Comparison of ENCODE assay signal across 8 cellular contexts in the genomic region with DNA sequence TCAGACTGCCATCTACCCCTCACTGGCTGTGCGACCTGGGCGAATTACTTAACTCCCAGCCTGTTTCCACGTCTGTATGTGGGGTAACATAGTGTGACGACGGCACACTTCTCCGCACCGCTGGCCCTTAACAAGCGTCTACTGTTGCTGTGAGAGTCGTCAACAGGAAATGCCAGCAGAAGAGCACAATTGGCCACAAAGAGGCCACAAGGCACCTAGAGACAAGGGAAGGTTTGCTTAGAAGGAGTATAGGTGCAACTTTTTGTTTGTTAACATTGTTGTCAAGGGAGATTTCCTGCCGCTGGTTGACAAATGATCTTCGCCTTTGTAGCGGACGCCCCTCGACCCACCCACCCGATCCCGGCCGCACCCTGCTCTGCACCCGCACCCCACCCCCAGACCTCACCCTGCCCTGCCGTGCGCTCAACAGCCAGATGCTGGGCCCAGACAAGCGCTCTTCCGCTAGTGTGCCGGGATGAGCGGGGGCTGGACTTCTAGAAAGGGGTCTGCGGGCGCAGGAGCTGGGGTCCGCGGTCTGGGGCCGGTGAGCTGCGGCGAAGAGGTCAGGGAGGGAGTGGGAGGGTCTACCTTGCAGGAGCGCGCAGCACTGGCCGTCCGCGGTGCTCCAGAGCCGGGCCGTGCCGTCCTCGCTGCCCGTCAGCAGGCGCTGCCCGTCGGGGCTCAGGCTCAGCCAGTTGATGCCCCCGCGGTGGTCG. TPM values are rescaled to one million over a fixed set of nuclear protein-coding genes. Genes with fewer than 3 reads are reported as not detected.
DNase-seq lines count a peak whose midpoint lies in the region; ATAC-seq and TF ChIP-seq lines count a peak whose summit lies in the region.

No MANE protein-coding gene starts in this region.

- ATAC-seq in SK-N-SH treated with all-trans-retinoic acid at 6 μM for 48 hours (peak; percentile 19), naive B cell (ENCODE audit: low read depth in 2 of 2) (peak; percentile 79 to 80)

- peak overlapping the region; percentile 2 for H3K4me3 Mint-ChIP-seq in dendritic cell treated with granulocyte-macrophage colony-stimulating factor and Interleukin-4, amounts not matched to agents 40 ng/mL and 50 ng/mL, for 4 days
- H3K4me3 Mint-ChIP-seq in naive B cell, result peak overlapping the region; percentile 31 to 88 (median 67)

- intact Hi-C loops in dendritic cell treated with granulocyte-macrophage colony-stimulating factor and Interleukin-4, amounts not matched to agents 40 ng/mL and 50 ng/mL, for 4 days (cut with micrococcal nuclease), result no loop called here

- no peak overlapping the region for H3K27ac Mint-ChIP-seq in dendritic cell treated with granulocyte-macrophage colony-stimulating factor and Interleukin-4, amounts not matched to agents 40 ng/mL and 50 ng/mL, for 4 days
- H3K27ac Mint-ChIP-seq in naive B cell, result peak overlapping the region; percentile 87 to 94 (median 90)

- no peaks in the 10 kb centered on the region for H3K9me3 Mint-ChIP-seq in dendritic cell treated with granulocyte-macrophage colony-stimulating factor and Interleukin-4, amounts not matched to agents 40 ng/mL and 50 ng/mL, for 4 days
- H3K9me3 Mint-ChIP-seq in naive B cell, result no peaks in the 10 kb centered on the region

- H3K4me1 Mint-ChIP-seq in dendritic cell treated with granulocyte-macrophage colony-stimulating factor and Interleukin-4, amounts not matched to agents 40 ng/mL and 50 ng/mL, for 4 days (ENCODE audit: low read depth), result peaks cover 52% of the 10 kb centered on the region
- peaks cover 14 to 23% (median 22%) of the 10 kb centered on the region in 3 donors for H3K4me1 Mint-ChIP-seq in naive B cell

- H3K27me3 Mint-ChIP-seq in dendritic cell treated with granulocyte-macrophage colony-stimulating factor and Interleukin-4, amounts not matched to agents 40 ng/mL and 50 ng/mL, for 4 days, result peaks cover 80% of the 10 kb centered on the region
- H3K27me3 Mint-ChIP-seq in naive B cell, result peaks cover 36 to 51% (median 48%) of the 10 kb centered on the region in 3 donors

- peak; percentile 11 for DNase-seq in SKM-1 treated with dmso at 0.1 percent for 144 hours (lab: John Stamatoyannopoulos, UW; ENCODE audit: unreplicated experiment)
- no peak for DNase-seq in SKM-1 (lab: John Stamatoyannopoulos, UW; ENCODE audit: unreplicated experiment)
- DNase-seq in naive B cell, result peak; percentile 72
- no peak for DNase-seq in NCI-H1436 treated with DMSO at 0.1 percent for 48 hours (lab: John Stamatoyannopoulos, UW)
- no peak for DNase-seq in NCI-H524 (lab: John Stamatoyannopoulos, UW)
- no peak for DNase-seq in NCI-H1092 treated with DMSO at 0.1 percent for 48 hours (lab: John Stamatoyannopoulos, UW)

- no peaks in the 10 kb centered on the region for H3K36me3 Mint-ChIP-seq in dendritic cell treated with granulocyte-macrophage colony-stimulating factor and Interleukin-4, amounts not matched to agents 40 ng/mL and 50 ng/mL, for 4 days (ENCODE audit: low read depth)
- no peaks in the 10 kb centered on the region for H3K36me3 Mint-ChIP-seq in naive B cell

TF ChIP-seq in SK-N-SH treated with all-trans-retinoic acid at 6 μM for 48 hours, 23 proteins besides CTCF, POLR2A, EP300 and RAD21:
- TF ChIP-seq, protein P1, sequence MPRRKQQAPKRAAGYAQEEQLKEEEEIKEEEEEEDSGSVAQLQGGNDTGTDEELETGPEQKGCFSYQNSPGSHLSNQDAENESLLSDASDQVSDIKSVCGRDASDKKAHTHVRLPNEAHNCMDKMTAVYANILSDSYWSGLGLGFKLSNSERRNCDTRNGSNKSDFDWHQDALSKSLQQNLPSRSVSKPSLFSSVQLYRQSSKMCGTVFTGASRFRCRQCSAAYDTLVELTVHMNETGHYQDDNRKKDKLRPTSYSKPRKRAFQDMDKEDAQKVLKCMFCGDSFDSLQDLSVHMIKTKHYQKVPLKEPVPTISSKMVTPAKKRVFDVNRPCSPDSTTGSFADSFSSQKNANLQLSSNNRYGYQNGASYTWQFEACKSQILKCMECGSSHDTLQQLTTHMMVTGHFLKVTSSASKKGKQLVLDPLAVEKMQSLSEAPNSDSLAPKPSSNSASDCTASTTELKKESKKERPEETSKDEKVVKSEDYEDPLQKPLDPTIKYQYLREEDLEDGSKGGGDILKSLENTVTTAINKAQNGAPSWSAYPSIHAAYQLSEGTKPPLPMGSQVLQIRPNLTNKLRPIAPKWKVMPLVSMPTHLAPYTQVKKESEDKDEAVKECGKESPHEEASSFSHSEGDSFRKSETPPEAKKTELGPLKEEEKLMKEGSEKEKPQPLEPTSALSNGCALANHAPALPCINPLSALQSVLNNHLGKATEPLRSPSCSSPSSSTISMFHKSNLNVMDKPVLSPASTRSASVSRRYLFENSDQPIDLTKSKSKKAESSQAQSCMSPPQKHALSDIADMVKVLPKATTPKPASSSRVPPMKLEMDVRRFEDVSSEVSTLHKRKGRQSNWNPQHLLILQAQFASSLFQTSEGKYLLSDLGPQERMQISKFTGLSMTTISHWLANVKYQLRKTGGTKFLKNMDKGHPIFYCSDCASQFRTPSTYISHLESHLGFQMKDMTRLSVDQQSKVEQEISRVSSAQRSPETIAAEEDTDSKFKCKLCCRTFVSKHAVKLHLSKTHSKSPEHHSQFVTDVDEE (CRISPR knock-in tag; IDR thresholded peaks at IDR 0.05), result no peak
- TF ChIP-seq ZNF70 (CRISPR knock-in tag; IDR thresholded peaks at IDR 0.05), result peak; percentile 30; the same call in 1 of the 2 replicates

RNA-seq across cellular contexts. Expression of a gene that starts 0.8 kb away (rescaled TPM):
- polyA plus RNA-seq in naive B cell (ENCODE audit: low read depth in 6 of 6), result 1 to 10 TPM; 1.4 to 3.5 (median 1.9) TPM

RNA-seq across cellular contexts. Expression of a gene that starts 30.9 kb away (rescaled TPM):
- polyA plus RNA-seq in naive B cell (ENCODE audit: low read depth in 6 of 6), result not detected

Comparison
In these comparisons a context has a peak if more than half of its experiments do, and no peak if none do; other contexts are left out.
1. DNase-seq: peak in SKM-1 treated with dmso at 0.1 percent for 144 hours (single experiment) and naive B cell (single experiment); none in SKM-1 (single experiment), NCI-H1436 treated with DMSO at 0.1 percent for 48 hours (single experiment), NCI-H524 (0 of 2) and NCI-H1092 treated with DMSO at 0.1 percent for 48 hours (single experiment).